ENCODE assay signal across 16 cellular contexts in genomic region chr10:100742936-100743335, GRCh38. TPM values are rescaled to one million over a fixed set of nuclear protein-coding genes. Genes with fewer than 3 reads are reported as not detected.
DNase-seq lines count a peak whose midpoint lies in the region; ATAC-seq, FAIRE-seq and TF ChIP-seq lines count a peak whose summit lies in the region.
"Had no signal": no experiment of that assay in that cellular context is flagged by ENCODE, and none has a peak within 500 bp of the region (broad histone marks: within the 10 kb centered on the region; RNA-seq: fewer than 3 reads in every experiment).

No MANE protein-coding gene starts in this region.

- H3K27me3 Mint-ChIP-seq in astrocyte (ENCODE audit: low read depth, unreplicated experiment) (peaks cover 86% of the 10 kb centered on the region), naive B cell (peaks cover 70 to 89% (median 87%) of the 10 kb centered on the region in 3 donors)

- H3K27me3 ChIP-seq in H7 (ENCODE audit: control insufficient read depth, insufficient read depth, low read length) (peaks cover 96% of the 10 kb centered on the region), astrocyte (ENCODE audit: insufficient read depth, low read length) (peaks cover 85% of the 10 kb centered on the region), ascending aorta (peaks cover 81% of the 10 kb centered on the region)

- TF ChIP-seq CTCF in astrocyte (IDR thresholded peaks at IDR 0.05; ENCODE audit: insufficient read depth, low read depth, low read length) (no peak), ascending aorta (IDR thresholded peaks at IDR 0.05) (no peak)

- H3K27ac ChIP-seq in astrocyte (ENCODE audit: low read depth, low read length), result no peak overlapping the region
- no peak overlapping the region for H3K27ac ChIP-seq in ascending aorta
- H3K27ac ChIP-seq: BLaER1, RWPE1 had no signal

- H3K9me3 ChIP-seq in astrocyte (ENCODE audit: insufficient read depth, low read depth, low read length) (no peaks in the 10 kb centered on the region), ascending aorta (no peaks in the 10 kb centered on the region)
- H3K9me3 ChIP-seq: BLaER1 had no signal

- ATAC-seq in naive B cell (ENCODE audit: low read depth in 2 of 2), result no peak
- no peak for ATAC-seq in activated naive CD4-positive, alpha-beta T cell treated with anti-CD3 and anti-CD28 coated beads, Interleukin-2, amount 50 U/mL, for 72 hours

- DNase-seq in AG08396 (ENCODE audit: low spot score) (peak; percentile 16), H7 (peak; percentile 35), astrocyte (ENCODE audit: low read depth) (no peak), naive B cell (no peak), T-helper 9 cell (no peak), ascending aorta (ENCODE audit: low spot score in 2 of 2) (no peak), NCI-H774 (lab: John Stamatoyannopoulos, UW) (no peak)
- DNase-seq in activated naive CD4-positive, alpha-beta T cell treated with anti-CD3 and anti-CD28 coated beads, Interleukin-2, amount 50 U/mL, for 72 hours (ENCODE audit: low spot score in 2 of 2), result no peak
- DNase-seq: NCI-H510A treated with DMSO at 0.1 percent for 48 hours, SIG-M5 had no signal

- H3K9me3 Mint-ChIP-seq in astrocyte (ENCODE audit: unreplicated experiment) (peaks cover 5% of the 10 kb centered on the region), naive B cell (peaks cover 0 to 7% (median 0%) of the 10 kb centered on the region in 7 donors)
- no peaks in the 10 kb centered on the region for H3K9me3 Mint-ChIP-seq in activated naive CD4-positive, alpha-beta T cell treated with anti-CD3 and anti-CD28 coated beads, Interleukin-2, amount 50 U/mL, for 72 hours
- H3K9me3 Mint-ChIP-seq: CD8-positive, alpha-beta T cell had no signal

- intact Hi-C loops in ascending aorta (cut with DNase I), result no loop called here

- H3K36me3 ChIP-seq in H7 (replicated peaks; ENCODE audit: control insufficient read depth, insufficient read depth, low read length) (no peaks in the 10 kb centered on the region), astrocyte (ENCODE audit: insufficient read depth, low read length) (no peaks in the 10 kb centered on the region), ascending aorta (no peaks in the 10 kb centered on the region)
- H3K36me3 ChIP-seq: BLaER1 had no signal

- H3K4me3 ChIP-seq in H7 (ENCODE audit: insufficient read depth, low read depth, low read length), result no peak overlapping the region
- no peak overlapping the region for H3K4me3 ChIP-seq in astrocyte (ENCODE audit: insufficient read depth, low read depth, low read length)
- H3K4me3 ChIP-seq in ascending aorta, result no peak overlapping the region
- H3K4me3 ChIP-seq: BLaER1 had no signal

- H3K4me3 Mint-ChIP-seq in astrocyte (ENCODE audit: unreplicated experiment) (no peak overlapping the region), naive B cell (peak overlapping the region in 6 of 8 donors; percentile 74 to 81 (median 77))

- H3K4me1 ChIP-seq in astrocyte (ENCODE audit: insufficient read depth, low read length), result no peaks in the 10 kb centered on the region
- peaks cover 23 to 48% of the 10 kb centered on the region in 2 donors for H3K4me1 ChIP-seq in ascending aorta

- H3K4me1 Mint-ChIP-seq in astrocyte (ENCODE audit: low read depth, unreplicated experiment) (peaks cover 3% of the 10 kb centered on the region), naive B cell (peaks cover 50 to 66% (median 62%) of the 10 kb centered on the region in 3 donors)

- H3K4me2 ChIP-seq in astrocyte (ENCODE audit: low read length), result no peak overlapping the region
- H3K4me2 ChIP-seq: BLaER1 had no signal

- peaks cover 18% of the 10 kb centered on the region for H4K20me1 ChIP-seq in astrocyte (ENCODE audit: insufficient read depth, low read length)

- H3K36me3 Mint-ChIP-seq in astrocyte (ENCODE audit: low read depth, unreplicated experiment) (peaks cover 3% of the 10 kb centered on the region), naive B cell (peaks cover 0 to 15% of the 10 kb centered on the region in 2 donors)
- peaks cover 0 to 21% of the 10 kb centered on the region in 2 donors for H3K36me3 Mint-ChIP-seq in activated naive CD4-positive, alpha-beta T cell treated with anti-CD3 and anti-CD28 coated beads, Interleukin-2, amount 50 U/mL, for 72 hours
- H3K36me3 Mint-ChIP-seq: CD8-positive, alpha-beta T cell had no signal

- H3K79me2 ChIP-seq in astrocyte (ENCODE audit: insufficient read depth, low read length), result no peaks in the 10 kb centered on the region

- FAIRE-seq in astrocyte (lab: Jason Lieb, UNC), result no peak
- FAIRE-seq: D721Med had no signal

- H3K27ac Mint-ChIP-seq in astrocyte (ENCODE audit: unreplicated experiment) (peak overlapping the region; percentile 72), naive B cell (peak overlapping the region in 1 of 6 donors; percentile 59)
- H3K27ac Mint-ChIP-seq in activated naive CD4-positive, alpha-beta T cell treated with anti-CD3 and anti-CD28 coated beads, Interleukin-2, amount 50 U/mL, for 72 hours, result no peak overlapping the region
- H3K27ac Mint-ChIP-seq: CD8-positive, alpha-beta T cell had no signal

- no peak overlapping the region for H2AFZ ChIP-seq in astrocyte (ENCODE audit: low read depth, low read length)

- H3K9ac ChIP-seq in astrocyte (ENCODE audit: low read length), result no peak overlapping the region
- H3K9ac ChIP-seq: BLaER1 had no signal

RNA-seq across cellular contexts. Expression of gene PAX2, which starts 2.4 kb away (rescaled TPM):
- total RNA-seq in H7 (2014; rRNA removed; shearing (Covaris generic)), result 0.10 TPM in 1 of 2 replicates, not detected in the other
- total RNA-seq in astrocyte (0.23 and 0.60 TPM in 2 replicates), ascending aorta (not detected)
- polyA plus RNA-seq in naive B cell (ENCODE audit: low read depth in 6 of 6), result not detected
- total RNA-seq in activated naive CD4-positive, alpha-beta T cell treated with anti-CD3 and anti-CD28 coated beads, Interleukin-2, amount 50 U/mL, for 72 hours, result not detected
- total RNA-seq: A172; CD8-positive, alpha-beta T cell; PC-3 had no signal

Comparison
In these comparisons a context has a peak if more than half of its experiments do, and no peak if none do; other contexts are left out.
1. DNase-seq: peak in AG08396 (single experiment) and H7 (single experiment); none in astrocyte (single experiment), naive B cell (single experiment), T-helper 9 cell (single experiment), activated naive CD4-positive, alpha-beta T cell treated with anti-CD3 and anti-CD28 coated beads, Interleukin-2, amount 50 U/mL, for 72 hours (0 of 2), ascending aorta (0 of 2) and NCI-H774 (single experiment).